In the genomic region with DNA sequence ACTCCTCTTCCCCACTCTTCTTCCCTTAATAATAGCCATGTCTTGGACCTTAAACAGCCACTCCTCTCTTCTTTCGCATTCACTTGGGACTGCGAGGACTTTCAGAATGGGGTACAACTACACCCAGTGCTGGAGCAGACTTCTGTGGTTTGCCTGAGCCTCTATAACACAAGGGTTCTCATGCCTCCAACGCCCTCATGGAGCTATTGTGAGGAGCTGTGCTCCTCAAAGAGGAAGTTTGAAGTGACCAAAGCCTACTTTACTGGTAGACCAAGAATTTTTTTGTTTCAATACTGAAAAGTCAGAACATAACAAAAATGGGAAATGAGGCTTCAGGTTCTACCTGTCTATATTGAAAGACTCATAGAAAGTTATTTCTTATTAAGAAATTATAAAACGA, we compare ENCODE assay signal across 26 cellular contexts.
"Had no signal": no experiment of that assay in that cellular context is flagged by ENCODE, and none has a peak within 500 bp of the region (broad histone marks: within the 10 kb centered on the region; RNA-seq: fewer than 3 reads in every experiment).

No MANE protein-coding gene starts in this region.

- H3K27me3 ChIP-seq: adrenal gland, SJSA1 had no signal

- H3K27ac ChIP-seq: adrenal gland, SJSA1 had no signal

- H3K36me3 ChIP-seq: adrenal gland, SJSA1 had no signal

- FAIRE-seq: colon, RCC 7860 had no signal

- DNase-seq: activated CD4-positive, alpha-beta T cell treated with anti-CD3 and anti-CD28 coated beads for 4 hours; activated CD8-positive, alpha-beta memory T cell treated with anti-CD3 and anti-CD28 coated beads, Interleukin-2, amount 50 U/mL, for 48 hours; activated CD8-positive, alpha-beta T cell treated with anti-CD3 and anti-CD28 coated beads, Interleukin-2, amount 10 ng/mL, durations not matched to agents 7 days and 5 days; activated naive CD4-positive, alpha-beta T cell treated with anti-CD3 and anti-CD28 coated beads, Interleukin-2, amount 50 U/mL, for 16 hours; activated naive CD8-positive, alpha-beta T cell treated with anti-CD3 and anti-CD28 coated beads, Interleukin-2, amount 10 ng/mL, durations not matched to agents 7 days and 5 days; activated T-cell treated with anti-CD3 and anti-CD28 coated beads, Interleukin-2, amount 50 U/mL, for 1 hour; adrenal gland; anterior cingulate cortex; cerebellar nuclear complex; KG1; NCI-H1092 treated with DMSO at 0.1 percent for 48 hours; NCI-H1417 treated with DMSO at 0.1 percent for 48 hours; NCI-H1694; NCI-H2029 treated with DMSO at 0.1 percent for 48 hours; NCI-H510A treated with DMSO at 0.1 percent for 48 hours; NCI-H69; PC-3; SHP77; T-cell; T-helper 2 cell; T1000 had no signal

- ATAC-seq: activated CD4-positive, CD25-positive, alpha-beta regulatory T cell treated with anti-CD3 and anti-CD28 coated beads, Interleukin-2, amount 50 U/mL, for 24 hours; activated CD8-positive, alpha-beta T cell treated with anti-CD3 and anti-CD28 coated beads, Interleukin-2, amount 10 ng/mL, durations not matched to agents 7 days and 5 days; PC-3; SK-N-SH treated with all-trans-retinoic acid at 6 μM for 48 hours; T-cell had no signal

- H3K4me1 ChIP-seq: SJSA1 had no signal

- H3K9me3 ChIP-seq: adrenal gland, SJSA1 had no signal

- H3K4me3 ChIP-seq: adrenal gland, SJSA1 had no signal
